9 cellular contexts compared by ENCODE assay signal in genomic region chr1:207259391-207259790, GRCh38.
DNase-seq lines count a peak whose midpoint lies in the region; TF ChIP-seq lines count a peak whose summit lies in the region.
"Had no signal": no experiment of that assay in that cellular context is flagged by ENCODE, and none has a peak within 500 bp of the region (broad histone marks: within the 10 kb centered on the region; RNA-seq: fewer than 3 reads in every experiment).

No MANE protein-coding gene starts in this region.

- intact Hi-C loops in A673 (cut with micrococcal nuclease; ENCODE audit: unreplicated experiment): no loop called here
- intact Hi-C loops in MCF 10A (cut with micrococcal nuclease): loop anchor here (1.0 kb wide), 3 partner anchors 62 to 240 kb away; partner anchors contain the start of gene CD55

- H3K27ac Mint-ChIP-seq in H9: no peak overlapping the region
- H3K27ac Mint-ChIP-seq in MCF 10A (ENCODE audit: low read depth, unreplicated experiment): no peak overlapping the region

- no peak overlapping the region for H2BK5ac ChIP-seq in H9 (ENCODE audit: insufficient read length, low read length)

- H3K4me1 Mint-ChIP-seq in H9 (peaks cover 0 to 2% of the 10 kb centered on the region in 2 experiments; a peak in 2 of 4 replicates), MCF 10A (ENCODE audit: insufficient read depth, unreplicated experiment) (no peaks in the 10 kb centered on the region)

- no peak overlapping the region for H4K8ac ChIP-seq in H9 (replicated peaks; ENCODE audit: insufficient read length, low read depth, low read length)

- H2BK15ac ChIP-seq in H9 (ENCODE audit: low read depth, low read length): no peak overlapping the region

- H2BK20ac ChIP-seq in H9 (ENCODE audit: low read depth, low read length, poor library complexity, severe bottlenecking): no peak overlapping the region

- H3K14ac ChIP-seq in H9 (ENCODE audit: insufficient read depth, low read length): no peak overlapping the region

- H4K20me1 ChIP-seq in H9 (ENCODE audit: control insufficient read depth, insufficient read depth, insufficient read length): no peaks in the 10 kb centered on the region

- no peak overlapping the region for H3K18ac ChIP-seq in H9 (ENCODE audit: insufficient read length, low read depth, low read length)

- H3K4ac ChIP-seq in H9 (ENCODE audit: low read depth, low read length): no peak overlapping the region

- H2AFZ ChIP-seq in H9 (ENCODE audit: low read length): no peak overlapping the region

- H3K27ac ChIP-seq in A673 (ENCODE audit: low read depth, low read length, poor library complexity, severe bottlenecking): no peak overlapping the region
- no peak overlapping the region for H3K27ac ChIP-seq in H9 (ENCODE audit: insufficient read length, low read depth, low read length)

- no peaks in the 10 kb centered on the region; the same call in 1 of the 2 replicates for H3K27me3 Mint-ChIP-seq in H9 (ENCODE audit: low read depth)
- no peaks in the 10 kb centered on the region for H3K27me3 Mint-ChIP-seq in MCF 10A (ENCODE audit: insufficient read depth, unreplicated experiment)

- no peaks in the 10 kb centered on the region for H3K4me1 ChIP-seq in A673 (ENCODE audit: insufficient read depth, low read length, poor library complexity, severe bottlenecking)
- no peaks in the 10 kb centered on the region for H3K4me1 ChIP-seq in H9 (ENCODE audit: insufficient read depth, low read length)

- no peak for DNase-seq in A673 (ENCODE audit: low spot score)
- DNase-seq in H9: peak; percentile 38
- peak; percentile 77 for DNase-seq in MCF 10A (ENCODE audit: unreplicated experiment)
- peak; percentile 59 for DNase-seq in iris pigment epithelial cell (ENCODE audit: low read depth)
- DNase-seq in HuH-7.5 (ENCODE audit: low spot score): no peak
- no peak for DNase-seq in GM10266 (ENCODE audit: extremely low spot score)
- DNase-seq in DMS79 treated with DMSO at 0.1 percent for 48 hours (lab: John Stamatoyannopoulos, UW): no peak
- no peak for DNase-seq in activated T-cell treated with anti-CD3 and anti-CD28 coated beads, Interleukin-2, amount 50 U/mL, for 1 hour
- DNase-seq: NCI-H345 had no signal

- no peak overlapping the region for H2BK12ac ChIP-seq in H9 (ENCODE audit: insufficient read length, low read depth, low read length)

- no peaks in the 10 kb centered on the region for H3K79me2 ChIP-seq in H9 (ENCODE audit: insufficient read depth, low read length)

- H4K91ac ChIP-seq in H9 (ENCODE audit: insufficient read length, low read depth, low read length): no peak overlapping the region

- H3K27me3 ChIP-seq in A673 (replicated peaks; ENCODE audit: insufficient read depth, low read depth, low read length, poor library complexity) (no peaks in the 10 kb centered on the region), H9 (ENCODE audit: insufficient read depth, low read length) (no peaks in the 10 kb centered on the region)

- H3K36me3 Mint-ChIP-seq in H9 (ENCODE audit: insufficient read depth in 1 of 3, low read depth in 3 of 3) (peaks cover 0 to 6% (median 4%) of the 10 kb centered on the region in 3 experiments; a peak in 6 of 7 replicates), MCF 10A (ENCODE audit: insufficient read depth, unreplicated experiment) (no peaks in the 10 kb centered on the region)

- CTCF ChIA-PET in A673 (lab: Charles Lee): no interaction called here
- CTCF ChIA-PET in MCF 10A (lab: Yijun Ruan, JAX): interaction anchor here (0.6 to 1.9 kb wide), 11 partner anchors 9 to 241 kb away, joined by 3 to 7 read pairs (median 4); no protein-coding TSS in a partner anchor

- H3T11ph ChIP-seq in H9 (ENCODE audit: low read length): no peak overlapping the region

- peak; percentile 34 for TF ChIP-seq CTCF in A673 (conservative IDR thresholded peaks at IDR 0.05; ENCODE audit: low read depth, low read length)
- TF ChIP-seq CTCF in H9 (conservative IDR thresholded peaks at IDR 0.05): peak; percentile 67
- TF ChIP-seq CTCF in MCF 10A (IDR thresholded peaks at IDR 0.05; ENCODE audit: unreplicated experiment): peak; percentile 71
- no peak for TF ChIP-seq CTCF in GM10266 (IDR thresholded peaks at IDR 0.05; ENCODE audit: control insufficient read depth, insufficient read depth, low read depth, missing control alignments)

- no peak overlapping the region for H3K9ac ChIP-seq in H9 (ENCODE audit: extremely low read depth, insufficient read length, low read length)

- no peak overlapping the region for H4K5ac ChIP-seq in H9 (ENCODE audit: insufficient read length, low read depth, low read length)

- H3K4me3 Mint-ChIP-seq in H9 (no peak overlapping the region; a peak in 1 of 5 replicates), MCF 10A (ENCODE audit: unreplicated experiment) (no peak overlapping the region)

- H2AK5ac ChIP-seq in H9 (ENCODE audit: insufficient read length, low read length): no peak overlapping the region

- H3K36me3 ChIP-seq in A673 (ENCODE audit: insufficient read depth, low read length, poor library complexity, severe bottlenecking): no peaks in the 10 kb centered on the region

- H3K9me3 ChIP-seq in A673 (ENCODE audit: low read depth, low read length, poor library complexity, severe bottlenecking) (no peaks in the 10 kb centered on the region), H9 (ENCODE audit: control insufficient read depth, low read depth, low read length) (no peaks in the 10 kb centered on the region)

- no peak overlapping the region for H3K56ac ChIP-seq in H9 (ENCODE audit: insufficient read length, low read depth, low read length)

- no peak overlapping the region for H3K4me2 ChIP-seq in H9 (ENCODE audit: insufficient read depth, insufficient read length, low read length)

- no TSS peak for BruUV-seq in A673 (replicated peaks; lab: Mats Ljungman, UMichigan)
- no TSS peak for BruUV-seq in MCF 10A (replicated peaks; lab: Mats Ljungman, UMichigan)

- POLR2A ChIA-PET in A673 (lab: Charles Lee; ENCODE audit: low non-redundant PET) (no interaction called here), MCF 10A (lab: Yijun Ruan, JAX) (interaction anchor here (0.7 to 2.9 kb wide), 3 partner anchors 40 to 145 kb away, joined by 3 to 12 read pairs (median 4); partner anchors contain the start of gene CD55)

- peaks cover 5 to 14% of the 10 kb centered on the region in 2 experiments; a peak in 4 of 5 replicates for H3K9me3 Mint-ChIP-seq in H9
- peaks cover 30% of the 10 kb centered on the region for H3K9me3 Mint-ChIP-seq in MCF 10A (ENCODE audit: unreplicated experiment)

- no peak overlapping the region for H3K23ac ChIP-seq in H9 (ENCODE audit: insufficient read length, low read depth, low read length)

- H2BK120ac ChIP-seq in H9 (ENCODE audit: low read depth, low read length, poor library complexity, severe bottlenecking): no peak overlapping the region

- no peak overlapping the region for H3K4me3 ChIP-seq in A673 (ENCODE audit: low read depth, low read length, poor library complexity, severe bottlenecking)

- no peaks in the 10 kb centered on the region for H3K23me2 ChIP-seq in H9 (ENCODE audit: insufficient read length, low read depth, low read length, poor library complexity, severe bottlenecking)

- H3K79me1 ChIP-seq in H9 (ENCODE audit: insufficient read depth, low read depth, low read length, poor library complexity, severe bottlenecking): no peaks in the 10 kb centered on the region

Comparison
In these comparisons a context has a peak if more than half of its experiments do, and no peak if none do; other contexts are left out.
1. DNase-seq: peak in H9 (single experiment), MCF 10A (single experiment) and iris pigment epithelial cell (single experiment); none in A673 (single experiment), HuH-7.5 (single experiment), GM10266 (single experiment), DMS79 treated with DMSO at 0.1 percent for 48 hours (single experiment) and activated T-cell treated with anti-CD3 and anti-CD28 coated beads, Interleukin-2, amount 50 U/mL, for 1 hour (single experiment).